8 cellular contexts compared by ENCODE assay signal in genomic region chr6:4021133-4021861, GRCh38. TPM values are rescaled to one million over a fixed set of nuclear protein-coding genes. Genes with fewer than 3 reads are reported as not detected.
DNase-seq lines count a peak whose midpoint lies in the region; ATAC-seq and TF ChIP-seq lines count a peak whose summit lies in the region.

No MANE protein-coding gene starts in this region.

- DNase-seq in CD4-positive, CD25-positive, alpha-beta regulatory T cell, result peak; percentile 82 to 94 (median 83)
- peak; percentile 93 for DNase-seq in NCI-H748 treated with DMSO at 0.1 percent for 48 hours (lab: John Stamatoyannopoulos, UW)
- peak; percentile 94 for DNase-seq in activated CD4-positive, alpha-beta memory T cell treated with anti-CD3 and anti-CD28 coated beads for 36 hours
- DNase-seq in dorsolateral prefrontal cortex, result peak; percentile 91 to 97 (median 96)
- DNase-seq in stimulated activated CD4-positive, alpha-beta T cell treated with anti-CD3 and anti-CD28 coated beads, Interleukin-4, amount 100 ng/mL, for 1 hour, result peak; percentile 86

- peak in 1 of 2 donors; percentile 39 for TF ChIP-seq RAD21 in liver (IDR thresholded peaks at IDR 0.05)

- peaks cover 73% of the 10 kb centered on the region for H3K4me1 ChIP-seq in CD4-positive, CD25-positive, alpha-beta regulatory T cell (ENCODE audit: control insufficient read depth, insufficient read depth, low read length, poor library complexity, severe bottlenecking)
- peaks cover 5 to 54% (median 41%) of the 10 kb centered on the region in 4 donors for H3K4me1 ChIP-seq in liver (ENCODE audit: control insufficient read depth in 4 of 4, insufficient read depth in 4 of 4, low read length in 3 of 4)

- peak; percentile 58 to 68 for ATAC-seq in CD4-positive, CD25-positive, alpha-beta regulatory T cell (ENCODE audit: low read depth in 2 of 2)
- peak; percentile 62 for ATAC-seq in GM19395 (IDR thresholded peaks at IDR 0.05; ENCODE audit: unreplicated experiment)
- peak; percentile 39 for ATAC-seq in HG03565 (IDR thresholded peaks at IDR 0.05; ENCODE audit: unreplicated experiment)

- POLR2A ChIA-PET in activated CD4-positive, alpha-beta memory T cell treated with anti-CD3 and anti-CD28 coated beads for 36 hours (lab: Charles Lee), result interaction anchor here (0.5 to 3.1 kb wide), 10 partner anchors 10 to 171 kb away, joined by 3 to 32 read pairs (median 4); partner anchors contain the start of genes ECI2 and FAM50B

- peak overlapping the region; percentile 95 for H3K4me3 ChIP-seq in CD4-positive, CD25-positive, alpha-beta regulatory T cell (ENCODE audit: low read depth, low read length)
- H3K4me3 ChIP-seq in dorsolateral prefrontal cortex (peak overlapping the region; percentile 64 to 98 (median 88)), liver (ENCODE audit: low read depth in 1 of 3, low read length in 3 of 3) (peak overlapping the region; percentile 72 to 97 (median 74))

- H3K27me3 ChIP-seq in CD4-positive, CD25-positive, alpha-beta regulatory T cell (ENCODE audit: control insufficient read depth, insufficient read depth, low read length), result no peaks in the 10 kb centered on the region
- H3K27me3 ChIP-seq in dorsolateral prefrontal cortex (no peaks in the 10 kb centered on the region), liver (ENCODE audit: control insufficient read depth in 4 of 4, insufficient read depth in 4 of 4, low read length in 3 of 4) (no peaks in the 10 kb centered on the region)

- H3K36me3 ChIP-seq in CD4-positive, CD25-positive, alpha-beta regulatory T cell (ENCODE audit: control insufficient read depth, insufficient read depth, low read length), result peaks cover 3% of the 10 kb centered on the region
- no peaks in the 10 kb centered on the region for H3K36me3 ChIP-seq in liver (ENCODE audit: control insufficient read depth in 4 of 4, insufficient read depth in 3 of 4, low read depth in 1 of 4, low read length in 3 of 4)

- CTCF ChIA-PET in activated CD4-positive, alpha-beta memory T cell treated with anti-CD3 and anti-CD28 coated beads for 36 hours (lab: Charles Lee), result interaction anchor here (0.9 to 1.8 kb wide), 14 partner anchors 10 to 174 kb away, joined by 3 to 9 read pairs (median 4); partner anchors contain the start of genes ECI2 and FAM50B

- H3K27ac ChIP-seq in CD4-positive, CD25-positive, alpha-beta regulatory T cell (ENCODE audit: insufficient read depth, low read length, poor library complexity, severe bottlenecking), result peak overlapping the region; percentile 99
- peak overlapping the region; percentile 79 to 98 (median 94) for H3K27ac ChIP-seq in dorsolateral prefrontal cortex
- peak overlapping the region; percentile 91 to 93 for H3K27ac ChIP-seq in liver (ENCODE audit: low read depth in 1 of 2, low read length in 2 of 2)

- peak overlapping the region; percentile 93 to 100 (median 99) for H3K4me3 Mint-ChIP-seq in CD4-positive, CD25-positive, alpha-beta regulatory T cell
- H3K4me3 Mint-ChIP-seq in activated CD4-positive, alpha-beta memory T cell treated with anti-CD3 and anti-CD28 coated beads for 36 hours, result peak overlapping the region; percentile 85

- intact Hi-C loops in activated CD4-positive, alpha-beta memory T cell treated with anti-CD3 and anti-CD28 coated beads for 36 hours (cut with micrococcal nuclease), result loop anchor here (1.0 to 5.0 kb wide), 3 partner anchors 36 to 904 kb away; partner anchors contain the start of genes BPHL and ECI2
- intact Hi-C loops in dorsolateral prefrontal cortex (cut with DNase I), result loop anchor here in 1 of 2 donors (5.0 kb wide), 2 partner anchors 116 to 586 kb away; partner anchors contain the start of gene ECI2

- peak overlapping the region; percentile 83 for H3K9ac ChIP-seq in liver (ENCODE audit: low read depth in 1 of 2, low read length in 2 of 2)

- peak overlapping the region; percentile 99 to 100 (median 100) for H3K27ac Mint-ChIP-seq in CD4-positive, CD25-positive, alpha-beta regulatory T cell
- H3K27ac Mint-ChIP-seq in activated CD4-positive, alpha-beta memory T cell treated with anti-CD3 and anti-CD28 coated beads for 36 hours, result peak overlapping the region; percentile 95

- peak in 36 of 56 donors; percentile 6 to 53 (median 30) for TF ChIP-seq CTCF in dorsolateral prefrontal cortex (IDR thresholded peaks at IDR 0.05 in 54 of 56, conservative IDR thresholded peaks at IDR 0.05 in 2 of 56; ENCODE audit: low read depth in 1 of 56, partially characterized antibody in 56 of 56)
- no peak for TF ChIP-seq CTCF in liver (IDR thresholded peaks at IDR 0.05; ENCODE audit: low read depth, low read length, missing input control)

- peaks cover 42 to 76% (median 59%) of the 10 kb centered on the region in 4 donors for H3K4me1 Mint-ChIP-seq in CD4-positive, CD25-positive, alpha-beta regulatory T cell
- peaks cover 55% of the 10 kb centered on the region for H3K4me1 Mint-ChIP-seq in activated CD4-positive, alpha-beta memory T cell treated with anti-CD3 and anti-CD28 coated beads for 36 hours (ENCODE audit: low read depth)

- H3K36me3 Mint-ChIP-seq in CD4-positive, CD25-positive, alpha-beta regulatory T cell, result peaks cover 5% of the 10 kb centered on the region
- peaks cover 21% of the 10 kb centered on the region for H3K36me3 Mint-ChIP-seq in activated CD4-positive, alpha-beta memory T cell treated with anti-CD3 and anti-CD28 coated beads for 36 hours

- peaks cover 0 to 1% (median 0%) of the 10 kb centered on the region in 7 donors for H3K9me3 Mint-ChIP-seq in CD4-positive, CD25-positive, alpha-beta regulatory T cell
- H3K9me3 Mint-ChIP-seq in activated CD4-positive, alpha-beta memory T cell treated with anti-CD3 and anti-CD28 coated beads for 36 hours, result no peaks in the 10 kb centered on the region

- H3K9me3 ChIP-seq in CD4-positive, CD25-positive, alpha-beta regulatory T cell (ENCODE audit: control insufficient read depth in 2 of 2, low read length in 2 of 2), result no peaks in the 10 kb centered on the region
- H3K9me3 ChIP-seq in liver (ENCODE audit: control insufficient read depth in 4 of 4, low read length in 3 of 4), result no peaks in the 10 kb centered on the region

- under 1% methylated on average over 65 of the region's 65 CpGs for WGBS in liver

- peaks cover 16% of the 10 kb centered on the region for H3K27me3 Mint-ChIP-seq in CD4-positive, CD25-positive, alpha-beta regulatory T cell
- H3K27me3 Mint-ChIP-seq in activated CD4-positive, alpha-beta memory T cell treated with anti-CD3 and anti-CD28 coated beads for 36 hours, result no peaks in the 10 kb centered on the region

TF ChIP-seq in liver, 16 proteins besides CTCF, POLR2A, EP300 and RAD21 (continues in another document):
- TF ChIP-seq EGR1 (IDR thresholded peaks at IDR 0.05; ENCODE audit: low read depth in 2 of 2), result peak; percentile 81 to 87
- peak; percentile 91 for TF ChIP-seq REST (IDR thresholded peaks at IDR 0.05)
- TF ChIP-seq YY1 (IDR thresholded peaks at IDR 0.05), result peak; percentile 98
- peak in 1 of 2 donors; percentile 38 for TF ChIP-seq JUND (IDR thresholded peaks at IDR 0.05)
- peak; percentile 12 for TF ChIP-seq FOXA1 (IDR thresholded peaks at IDR 0.05)
- peak; percentile 89 for TF ChIP-seq TAF1 (conservative IDR thresholded peaks at IDR 0.05)
- TF ChIP-seq NR2F2 (IDR thresholded peaks at IDR 0.05), result peak; percentile 73
- TF ChIP-seq, protein P1, sequence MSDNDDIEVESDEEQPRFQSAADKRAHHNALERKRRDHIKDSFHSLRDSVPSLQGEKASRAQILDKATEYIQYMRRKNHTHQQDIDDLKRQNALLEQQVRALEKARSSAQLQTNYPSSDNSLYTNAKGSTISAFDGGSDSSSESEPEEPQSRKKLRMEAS (IDR thresholded peaks at IDR 0.05), result peak; percentile 97
- TF ChIP-seq SP1 (IDR thresholded peaks at IDR 0.05), result peak; percentile 84
- TF ChIP-seq, protein P2, sequence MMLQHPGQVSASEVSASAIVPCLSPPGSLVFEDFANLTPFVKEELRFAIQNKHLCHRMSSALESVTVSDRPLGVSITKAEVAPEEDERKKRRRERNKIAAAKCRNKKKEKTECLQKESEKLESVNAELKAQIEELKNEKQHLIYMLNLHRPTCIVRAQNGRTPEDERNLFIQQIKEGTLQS (IDR thresholded peaks at IDR 0.05), result no peak

RNA-seq across cellular contexts. Expression of gene FAM217A, which starts 57.6 kb away (rescaled TPM):
- total RNA-seq in CD4-positive, CD25-positive, alpha-beta regulatory T cell, result not detected
- polyA plus RNA-seq in CD4-positive, CD25-positive, alpha-beta regulatory T cell, result under 1 TPM in 2 of 4 donors, not detected in 2; 0.08 to 0.22 TPM
- not detected for total RNA-seq in activated CD4-positive, alpha-beta memory T cell treated with anti-CD3 and anti-CD28 coated beads for 36 hours
- total RNA-seq in dorsolateral prefrontal cortex (under 1 TPM in 5 of 120 experiments, not detected in 115; 0.20 to 0.68 (median 0.29) TPM), liver (not detected)
- polyA plus RNA-seq in liver, result not detected

Comparison
In these comparisons a context has a peak if more than half of its experiments do, and no peak if none do; other contexts are left out.
1. Peak in every context shown above with its lines: DNase-seq, ATAC-seq, H3K4me3 ChIP-seq and H3K27ac ChIP-seq.